In the genomic region with DNA sequence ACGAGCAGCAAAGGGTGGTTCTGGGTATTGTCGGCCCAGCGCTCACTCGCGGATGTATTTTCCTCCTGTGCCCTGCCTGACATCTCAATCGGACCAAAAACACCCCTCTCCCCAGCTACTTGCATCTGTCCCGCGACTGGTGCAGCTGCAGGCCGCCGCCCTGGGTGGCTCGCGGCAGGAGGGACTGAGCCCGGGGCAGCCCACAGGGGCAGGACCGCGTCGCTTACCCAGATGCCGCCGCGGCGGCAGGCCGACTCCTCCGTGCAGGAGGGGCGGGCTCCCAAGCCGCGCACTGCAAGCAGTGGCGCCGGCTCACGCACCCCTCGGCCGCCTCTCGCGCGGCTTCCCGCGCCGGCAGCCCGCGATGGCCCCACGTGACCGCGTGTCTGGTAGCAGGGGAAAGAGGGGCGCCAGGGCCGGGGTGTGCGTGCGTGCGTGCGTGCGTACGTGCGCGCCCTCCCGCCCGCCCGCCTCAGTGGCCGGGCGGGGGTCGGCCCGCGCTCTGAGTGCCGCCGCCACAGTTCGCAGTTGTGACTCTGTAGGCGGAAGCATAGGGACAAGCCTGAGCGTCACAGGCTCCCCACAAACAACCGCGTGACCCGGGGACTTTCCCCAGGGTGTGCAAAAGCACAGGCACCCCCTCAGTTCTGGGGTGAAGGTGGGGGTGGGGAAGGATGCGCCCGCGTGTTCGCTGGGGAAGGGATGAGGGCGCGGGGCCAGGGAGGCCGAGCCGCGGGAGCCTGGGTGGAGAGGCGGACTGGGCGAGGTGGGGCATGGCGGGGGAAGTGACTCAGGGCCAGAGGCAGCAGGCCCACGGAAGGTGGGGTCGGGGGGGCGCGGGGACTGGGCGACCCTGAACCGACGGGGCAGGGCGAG, we compare ENCODE assay signal across 8 cellular contexts. TPM values are rescaled to one million over a fixed set of nuclear protein-coding genes. Genes with fewer than 3 reads are reported as not detected.
A peak's percentile ranks its signal among the peaks of the same experiment; 100 is the strongest.
DNase-seq lines count a peak whose midpoint lies in the region; ATAC-seq, FAIRE-seq and TF ChIP-seq lines count a peak whose summit lies in the region.

Gene ZBTB25, minus strand, starts transcription at position 405 of the 876 bp plus-strand sequence. CDS start 13,305 bp downstream, outside the sequence.

- ATAC-seq in GM21515 (IDR thresholded peaks at IDR 0.05; ENCODE audit: unreplicated experiment): peak; percentile 57
- peak; percentile 80 for ATAC-seq in mucosa of descending colon

- intact Hi-C loops in mucosa of descending colon (cut with DNase I, micrococcal nuclease): no loop called here

- H3K36me3 ChIP-seq in HUES64 (ENCODE audit: insufficient read depth, low read length): peaks cover 5% of the 10 kb centered on the region
- peaks cover 10% of the 10 kb centered on the region for H3K36me3 ChIP-seq in OCI-LY3 (replicated peaks; ENCODE audit: low read depth, low read length)
- H3K36me3 ChIP-seq in mucosa of descending colon (ENCODE audit: low read depth): no peaks in the 10 kb centered on the region

- WGBS in HUES64: under 1% methylated on average over 87 of the region's 87 CpGs

- H3K4me1 ChIP-seq in HUES64 (ENCODE audit: insufficient read depth, low read length) (peaks cover 37% of the 10 kb centered on the region), OCI-LY3 (ENCODE audit: low read length) (peaks cover 42% of the 10 kb centered on the region), mucosa of descending colon (ENCODE audit: low read depth) (peaks cover 56% of the 10 kb centered on the region)

- peaks cover 97% of the 10 kb centered on the region for H3K79me2 ChIP-seq in OCI-LY3 (ENCODE audit: low read length)

- H4K20me1 ChIP-seq in OCI-LY3 (ENCODE audit: insufficient read depth, low read length): peaks cover 10% of the 10 kb centered on the region

- peak within 1 kb of the TSS; percentile 100 for H3K27ac ChIP-seq in HUES64 (ENCODE audit: low read depth, low read length)
- H3K27ac ChIP-seq in OCI-LY3 (ENCODE audit: low read length): peak within 1 kb of the TSS; percentile 93

- DNase-seq in D721Med (ENCODE audit: insufficient read length, low spot score) (peak; percentile 33), activated T-cell treated with anti-CD3 and anti-CD28 coated beads for 1 hour (ENCODE audit: low read depth) (peak; percentile 89), epithelial cell of esophagus (ENCODE audit: low read depth) (peak; percentile 91), mucosa of descending colon (peak; percentile 87 to 96 (median 93))
- DNase-seq in stimulated activated CD8-positive, alpha-beta memory T cell treated with anti-CD3 and anti-CD28 coated beads, Interleukin-4, amount 100 ng/mL, for 1 hour (ENCODE audit: low read depth in 2 of 2, low spot score in 1 of 2): peak; percentile 93 to 94

- H3K27me3 ChIP-seq in HUES64 (ENCODE audit: insufficient read depth, low read length): no peaks in the 10 kb centered on the region
- no peaks in the 10 kb centered on the region for H3K27me3 ChIP-seq in OCI-LY3 (ENCODE audit: low read depth, low read length)

- no peaks in the 10 kb centered on the region for H3K9me3 ChIP-seq in HUES64 (ENCODE audit: insufficient read depth, low read depth, low read length)
- H3K9me3 ChIP-seq in OCI-LY3 (ENCODE audit: insufficient read depth, low read length): no peaks in the 10 kb centered on the region
- H3K9me3 ChIP-seq in mucosa of descending colon: no peaks in the 10 kb centered on the region

- no peak for FAIRE-seq in D721Med (lab: Jason Lieb, UNC)

- peak within 1 kb of the TSS; percentile 50; the same call in 1 of the 2 replicates for H2AFZ ChIP-seq in OCI-LY3 (ENCODE audit: low read depth, low read length)

- H3K4me3 ChIP-seq in HUES64 (ENCODE audit: low read length) (peak within 1 kb of the TSS; percentile 95), OCI-LY3 (ENCODE audit: low read length) (peak within 1 kb of the TSS; percentile 80), epithelial cell of esophagus (ENCODE audit: low read length) (peak within 1 kb of the TSS; percentile 86), mucosa of descending colon (peak within 1 kb of the TSS; percentile 79)

- TF ChIP-seq CTCF in D721Med (IDR thresholded peaks at IDR 0.05; ENCODE audit: insufficient read depth, missing control alignments) (no peak), OCI-LY3 (IDR thresholded peaks at IDR 0.05; ENCODE audit: low read depth, low read length) (no peak), epithelial cell of esophagus (IDR thresholded peaks at IDR 0.05; ENCODE audit: insufficient read depth, low read depth, low read length, missing control alignments) (no peak), mucosa of descending colon (IDR thresholded peaks at IDR 0.05) (no peak)

- peak within 1 kb of the TSS; percentile 100 for H3K9ac ChIP-seq in HUES64 (ENCODE audit: low read depth, low read length)
- H3K9ac ChIP-seq in OCI-LY3 (ENCODE audit: low read length): peak within 1 kb of the TSS; percentile 94

- H3K4me2 ChIP-seq in OCI-LY3 (ENCODE audit: low read length): peak within 1 kb of the TSS; percentile 97

RNA-seq across cellular contexts. Expression of gene ZBTB25, which starts in this region (rescaled TPM):
- polyA plus RNA-seq in HUES64 (2013, experiment 1 of 2): 4.1 TPM
- 6.1 TPM for polyA plus RNA-seq in HUES64 (2013, experiment 2 of 2)
- 10 to 100 TPM in 1 of 3 donors, 1 to 10 TPM in 2; 6.1 to 14.4 (median 7.2) TPM for total RNA-seq in mucosa of descending colon

Comparison
In these comparisons a context has a peak if more than half of its experiments do, and no peak if none do; other contexts are left out.
1. Peak in every context shown above with its lines: DNase-seq, ATAC-seq, H3K4me3 ChIP-seq and H3K27ac ChIP-seq.
2. DNase-seq: peak in every context shown above with its lines; median percentile 94 in stimulated activated CD8-positive, alpha-beta memory T cell treated with anti-CD3 and anti-CD28 coated beads, Interleukin-4, amount 100 ng/mL, for 1 hour; 93 in mucosa of descending colon; 91 in epithelial cell of esophagus; 89 in activated T-cell treated with anti-CD3 and anti-CD28 coated beads for 1 hour; 33 in D721Med.